ENCODE assay signal across 1 cellular context in the genomic region with DNA sequence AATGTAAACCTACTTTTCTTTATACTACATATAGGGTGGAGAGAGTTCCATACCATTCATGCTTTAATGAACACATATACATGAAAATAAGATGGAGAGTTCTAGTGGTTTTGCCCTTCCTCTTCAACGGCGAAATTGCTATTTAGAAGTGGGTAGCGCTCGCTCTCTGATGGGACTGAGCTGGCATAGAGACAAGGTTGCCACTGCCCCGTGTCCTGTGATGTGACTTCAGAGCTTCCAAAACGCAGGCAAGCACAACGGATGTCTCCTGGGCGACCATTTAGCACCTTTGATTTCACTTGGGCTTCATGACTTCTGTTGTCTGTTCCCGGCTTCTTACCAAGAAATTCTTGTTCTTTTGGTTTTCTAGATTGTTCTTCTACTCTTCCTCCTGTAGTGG.
TF ChIP-seq lines count a peak whose summit lies in the region.

No MANE protein-coding gene starts in this region.

TF ChIP-seq in HEK293T, 16 proteins besides CTCF, POLR2A, EP300 and RAD21 (continued from another document):
- no peak for TF ChIP-seq FOXA1 (IDR thresholded peaks at IDR 0.05)
TF ChIP-seq in HEK293T: peak in this region for 0.
